In the genomic region with DNA sequence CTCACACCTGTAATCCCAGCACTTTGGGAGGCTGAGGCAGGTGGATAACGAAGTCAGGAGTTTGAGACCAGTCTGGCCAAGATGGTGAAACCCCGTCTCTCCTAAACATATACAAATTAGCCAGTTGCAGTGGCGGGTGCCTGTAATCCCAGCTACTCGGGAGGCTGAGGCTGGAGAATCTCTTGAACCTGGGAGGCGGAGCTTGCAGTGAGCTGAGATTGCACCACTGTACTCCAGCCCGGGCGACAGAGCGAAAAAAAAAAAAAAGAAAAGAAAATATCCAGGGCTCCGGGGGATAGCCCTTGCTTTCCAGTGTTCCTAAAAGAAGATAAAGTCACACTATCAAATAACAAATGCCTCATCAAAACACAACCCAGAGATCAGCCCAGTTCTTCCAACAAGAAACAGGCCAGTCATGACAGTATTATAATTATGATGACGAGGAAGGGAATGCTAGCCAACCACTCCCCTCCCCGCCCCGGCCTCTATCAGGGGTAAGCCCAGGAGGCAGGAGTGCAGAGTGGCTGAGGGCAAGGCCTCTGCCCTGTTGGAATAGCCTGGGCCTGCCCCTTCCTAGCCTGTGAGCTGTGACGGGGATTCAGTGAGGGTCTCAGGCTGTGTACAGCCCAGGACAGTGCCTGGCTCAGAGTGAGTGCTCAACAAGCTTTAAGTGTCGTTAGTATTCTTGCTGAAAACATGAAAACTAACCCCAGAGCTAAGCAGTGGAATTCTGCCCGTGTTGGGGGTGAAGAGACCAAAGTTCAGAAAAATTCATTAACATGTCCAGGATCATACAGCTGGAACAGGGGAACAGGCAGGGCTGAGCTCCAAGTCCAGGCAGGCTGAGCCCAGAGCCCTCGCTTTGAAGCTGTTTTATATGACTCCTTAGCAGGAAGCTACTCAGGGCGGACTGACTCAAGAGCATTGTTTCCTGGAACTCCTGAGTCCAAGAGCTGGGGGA, we compare ENCODE assay signal across 10 cellular contexts. TPM values are rescaled to one million over a fixed set of nuclear protein-coding genes. Genes with fewer than 3 reads are reported as not detected.
DNase-seq lines count a peak whose midpoint lies in the region; ATAC-seq, FAIRE-seq and TF ChIP-seq lines count a peak whose summit lies in the region.
"Had no signal": no experiment of that assay in that cellular context is flagged by ENCODE, and none has a peak within 500 bp of the region (broad histone marks: within the 10 kb centered on the region; RNA-seq: fewer than 3 reads in every experiment).

No MANE protein-coding gene starts in this region.

- no peak overlapping the region for H3K27ac ChIP-seq in GM23248
- peak overlapping the region; percentile 85 for H3K27ac ChIP-seq in keratinocyte (ENCODE audit: control insufficient read depth, insufficient read depth, low read length)
- H3K27ac ChIP-seq in sigmoid colon: peak overlapping the region; percentile 27 to 80 (median 70)
- H3K27ac ChIP-seq: BLaER1 treated with 17β-estradiol and CSF1 and Interleukin-3, amounts not matched to agents 10 nM and 100 nM had no signal

- WGBS in GM23248 (ENCODE audit: low coverage in 1 of 2, low lambda C conversion rate in 2 of 2, missing lambda C conversion rate in 2 of 2), 2 experiments: 25 to 30% methylated on average over 15 to 17 of the region's 17 CpGs
- 20 to 59% methylated on average over 17 of the region's 17 CpGs for WGBS in sigmoid colon, 2 donors

- H3F3A ChIP-seq in GM23248 (ENCODE audit: insufficient read depth): no peaks in the 10 kb centered on the region

- TF ChIP-seq POLR2A in sigmoid colon (IDR thresholded peaks at IDR 0.05): peak in 1 of 2 donors; percentile 13

- no peaks in the 10 kb centered on the region for H4K20me1 ChIP-seq in GM23248 (ENCODE audit: insufficient read depth)
- no peaks in the 10 kb centered on the region for H4K20me1 ChIP-seq in keratinocyte (ENCODE audit: control insufficient read depth, extremely low read depth, insufficient read depth, low read length)
- H4K20me1 ChIP-seq: BLaER1 treated with 17β-estradiol and CSF1 and Interleukin-3, amounts not matched to agents 10 nM and 100 nM had no signal

- peak; percentile 91 for FAIRE-seq in keratinocyte (lab: Jason Lieb, UNC)

- DNase-seq in GM23248: peak; percentile 45
- peak; percentile 64 for DNase-seq in choroid plexus epithelial cell (ENCODE audit: low read depth)
- peak; percentile 19 for DNase-seq in keratinocyte (ENCODE audit: low read depth, low spot score)
- peak; percentile 70 for DNase-seq in sigmoid colon
- no peak for DNase-seq in middle frontal gyrus (ENCODE audit: extremely low spot score, low spot score)
- no peak for DNase-seq in DMS114 treated with DMSO at 0.1 percent for 48 hours (lab: John Stamatoyannopoulos, UW; ENCODE audit: unreplicated experiment)
- DNase-seq: NCI-H774 had no signal

- dilution Hi-C loops in keratinocyte (cut with MboI; ENCODE audit: extremely low pct_ligation_motif_present, low sequenced_read_pairs): no loop called here

- H3K4me3 ChIP-seq in GM23248 (no peak overlapping the region), choroid plexus epithelial cell (ENCODE audit: low read depth, low read length) (no peak overlapping the region), keratinocyte (ENCODE audit: control insufficient read depth in 2 of 3, extremely low read depth in 1 of 3, insufficient read depth in 2 of 3, low read depth in 1 of 3, low read length in 3 of 3) (peak overlapping the region in 1 of 3 experiments; percentile 35), sigmoid colon (no peak overlapping the region)
- H3K4me3 ChIP-seq: BLaER1 treated with 17β-estradiol and CSF1 and Interleukin-3, amounts not matched to agents 10 nM and 100 nM had no signal

- H3K9me3 ChIP-seq in GM23248 (ENCODE audit: low read depth) (no peaks in the 10 kb centered on the region), keratinocyte (ENCODE audit: control insufficient read depth, low read depth, low read length) (no peaks in the 10 kb centered on the region), sigmoid colon (no peaks in the 10 kb centered on the region)
- H3K9me3 ChIP-seq: BLaER1 treated with 17β-estradiol and CSF1 and Interleukin-3, amounts not matched to agents 10 nM and 100 nM had no signal

- no peaks in the 10 kb centered on the region for H3K9me2 ChIP-seq in GM23248 (ENCODE audit: insufficient read depth)

- H3K4me1 ChIP-seq in GM23248 (ENCODE audit: insufficient read depth): no peaks in the 10 kb centered on the region
- H3K4me1 ChIP-seq in keratinocyte (ENCODE audit: control insufficient read depth, extremely low read depth, insufficient read depth, low read length): peaks cover 21% of the 10 kb centered on the region
- H3K4me1 ChIP-seq in sigmoid colon: peaks cover 0 to 35% (median 29%) of the 10 kb centered on the region in 4 donors
- H3K4me1 ChIP-seq: BLaER1 treated with 17β-estradiol and CSF1 and Interleukin-3, amounts not matched to agents 10 nM and 100 nM had no signal

- intact Hi-C loops in sigmoid colon (cut with DNase I): no loop called here

- ATAC-seq in GM18873 (IDR thresholded peaks at IDR 0.05; ENCODE audit: low FRiP score, unreplicated experiment) (no peak), GM18511 (IDR thresholded peaks at IDR 0.05; ENCODE audit: unreplicated experiment) (no peak)

- in situ Hi-C loops in GM23248 (cut with MboI): no loop called here

- no peak overlapping the region for H3K9ac ChIP-seq in GM23248
- H3K9ac ChIP-seq in keratinocyte (ENCODE audit: control insufficient read depth, extremely low read depth, insufficient read depth, low read length): peak overlapping the region; percentile 64
- H3K9ac ChIP-seq: BLaER1 treated with 17β-estradiol and CSF1 and Interleukin-3, amounts not matched to agents 10 nM and 100 nM had no signal

- H2AFZ ChIP-seq in GM23248 (no peak overlapping the region), keratinocyte (ENCODE audit: control insufficient read depth, low read length) (peak overlapping the region; percentile 78)

- H3K79me2 ChIP-seq in GM23248 (ENCODE audit: insufficient read depth): no peaks in the 10 kb centered on the region
- no peaks in the 10 kb centered on the region for H3K79me2 ChIP-seq in keratinocyte (ENCODE audit: control insufficient read depth, insufficient read depth, low read length)

- TF ChIP-seq CTCF in choroid plexus epithelial cell (conservative IDR thresholded peaks at IDR 0.05; ENCODE audit: low read depth, low read length) (no peak), keratinocyte (optimal IDR thresholded peaks at IDR 0.05 in 1 of 3, IDR thresholded peaks at IDR 0.05 in 1 of 3, conservative IDR thresholded peaks at IDR 0.05 in 1 of 3; ENCODE audit: extremely low read depth in 1 of 3, insufficient read depth in 2 of 3, low read length in 3 of 3) (no peak), sigmoid colon (IDR thresholded peaks at IDR 0.05) (no peak)

- H3K36me3 ChIP-seq in GM23248 (ENCODE audit: low read depth): no peaks in the 10 kb centered on the region
- no peaks in the 10 kb centered on the region for H3K36me3 ChIP-seq in keratinocyte (ENCODE audit: control insufficient read depth in 2 of 2, extremely low read depth in 1 of 2, insufficient read depth in 2 of 2, low read length in 2 of 2)
- H3K36me3 ChIP-seq in sigmoid colon: no peaks in the 10 kb centered on the region
- H3K36me3 ChIP-seq: BLaER1 treated with 17β-estradiol and CSF1 and Interleukin-3, amounts not matched to agents 10 nM and 100 nM had no signal

- no peak for TF ChIP-seq EP300 in sigmoid colon (IDR thresholded peaks at IDR 0.05)

- peaks cover 70% of the 10 kb centered on the region for H3K27me3 ChIP-seq in GM23248 (replicated peaks; ENCODE audit: insufficient read depth)
- H3K27me3 ChIP-seq in keratinocyte (ENCODE audit: control insufficient read depth, extremely low read depth, insufficient read depth, low read length): peaks cover 33% of the 10 kb centered on the region
- no peaks in the 10 kb centered on the region for H3K27me3 ChIP-seq in sigmoid colon
- H3K27me3 ChIP-seq: BLaER1 treated with 17β-estradiol and CSF1 and Interleukin-3, amounts not matched to agents 10 nM and 100 nM had no signal

- H3K9me1 ChIP-seq in keratinocyte (ENCODE audit: control insufficient read depth, extremely low read depth, insufficient read depth, low read length): no peaks in the 10 kb centered on the region

- H3K4me2 ChIP-seq in GM23248 (ENCODE audit: unreplicated experiment) (no peak overlapping the region), keratinocyte (ENCODE audit: control insufficient read depth, extremely low read depth, insufficient read depth, low read depth, low read length) (peak overlapping the region; percentile 74)
- H3K4me2 ChIP-seq: BLaER1 treated with 17β-estradiol and CSF1 and Interleukin-3, amounts not matched to agents 10 nM and 100 nM had no signal

RNA-seq across cellular contexts. Expression of a gene that starts 54.3 kb away (rescaled TPM):
- not detected in 2 replicates for total RNA-seq in GM23248 (2014; rRNA removed; shearing (Covaris generic))
- 0.18 and 0.42 TPM in 2 replicates for polyA plus RNA-seq in GM23248 (2016; fragmentation: Nextera tagmentation; extraction: Ambion mirVana)
- 7.7 to 8.3 TPM (median 7.9 TPM) in 3 replicates for polyA plus RNA-seq in keratinocyte
- polyA plus RNA-seq in keratinocyte (2011; ENCODE audit: low read depth): not detected
- 7.6 and 8.5 TPM in 2 replicates for polyA plus RNA-seq in keratinocyte (2011; cell fraction: cytosol; rRNA removed)
- polyA plus RNA-seq in keratinocyte (2011; cell fraction: nucleus; rRNA removed): 7.5 and 7.9 TPM in 2 replicates
- 3.9 and 8.0 TPM in 2 replicates for polyA plus RNA-seq in keratinocyte (2012; ENCODE audit: low replicate concordance)
- polyA minus RNA-seq in keratinocyte: 1.9 to 4.4 TPM (median 2.3 TPM) in 3 replicates
- 2.5 TPM for polyA minus RNA-seq in keratinocyte (2011; cell fraction: cytosol; rRNA and poly(A)+ RNA removed)
- polyA minus RNA-seq in keratinocyte (2011; cell fraction: nucleus; rRNA and poly(A)+ RNA removed): 1.4 and 2.4 TPM in 2 replicates
- 1 to 10 TPM; 3.0 to 6.3 (median 3.5) TPM for total RNA-seq in sigmoid colon
- 1 to 10 TPM; 2.5 to 6.9 (median 4.2) TPM for polyA plus RNA-seq in sigmoid colon

Comparison
In these comparisons a context has a peak if more than half of its experiments do, and no peak if none do; other contexts are left out.
1. DNase-seq: peak in GM23248 (single experiment), choroid plexus epithelial cell (single experiment), keratinocyte (single experiment) and sigmoid colon (single experiment); none in middle frontal gyrus (single experiment) and DMS114 treated with DMSO at 0.1 percent for 48 hours (single experiment).